Comparison of ENCODE assay signal across 3 cellular contexts in genomic region chr5:96615223-96615622, GRCh38.
TF ChIP-seq lines count a peak whose summit lies in the region.

No MANE protein-coding gene starts in this region.

TF ChIP-seq in SK-N-SH treated with all-trans-retinoic acid at 6 μM for 48 hours, 23 proteins besides CTCF, POLR2A, EP300 and RAD21:
- TF ChIP-seq ISL1 (CRISPR knock-in tag; IDR thresholded peaks at IDR 0.05), result no peak
- no peak for TF ChIP-seq ZNF8 (CRISPR knock-in tag; IDR thresholded peaks at IDR 0.05)
- no peak for TF ChIP-seq ZNF70 (CRISPR knock-in tag; IDR thresholded peaks at IDR 0.05)
- TF ChIP-seq, protein P1, sequence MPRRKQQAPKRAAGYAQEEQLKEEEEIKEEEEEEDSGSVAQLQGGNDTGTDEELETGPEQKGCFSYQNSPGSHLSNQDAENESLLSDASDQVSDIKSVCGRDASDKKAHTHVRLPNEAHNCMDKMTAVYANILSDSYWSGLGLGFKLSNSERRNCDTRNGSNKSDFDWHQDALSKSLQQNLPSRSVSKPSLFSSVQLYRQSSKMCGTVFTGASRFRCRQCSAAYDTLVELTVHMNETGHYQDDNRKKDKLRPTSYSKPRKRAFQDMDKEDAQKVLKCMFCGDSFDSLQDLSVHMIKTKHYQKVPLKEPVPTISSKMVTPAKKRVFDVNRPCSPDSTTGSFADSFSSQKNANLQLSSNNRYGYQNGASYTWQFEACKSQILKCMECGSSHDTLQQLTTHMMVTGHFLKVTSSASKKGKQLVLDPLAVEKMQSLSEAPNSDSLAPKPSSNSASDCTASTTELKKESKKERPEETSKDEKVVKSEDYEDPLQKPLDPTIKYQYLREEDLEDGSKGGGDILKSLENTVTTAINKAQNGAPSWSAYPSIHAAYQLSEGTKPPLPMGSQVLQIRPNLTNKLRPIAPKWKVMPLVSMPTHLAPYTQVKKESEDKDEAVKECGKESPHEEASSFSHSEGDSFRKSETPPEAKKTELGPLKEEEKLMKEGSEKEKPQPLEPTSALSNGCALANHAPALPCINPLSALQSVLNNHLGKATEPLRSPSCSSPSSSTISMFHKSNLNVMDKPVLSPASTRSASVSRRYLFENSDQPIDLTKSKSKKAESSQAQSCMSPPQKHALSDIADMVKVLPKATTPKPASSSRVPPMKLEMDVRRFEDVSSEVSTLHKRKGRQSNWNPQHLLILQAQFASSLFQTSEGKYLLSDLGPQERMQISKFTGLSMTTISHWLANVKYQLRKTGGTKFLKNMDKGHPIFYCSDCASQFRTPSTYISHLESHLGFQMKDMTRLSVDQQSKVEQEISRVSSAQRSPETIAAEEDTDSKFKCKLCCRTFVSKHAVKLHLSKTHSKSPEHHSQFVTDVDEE (CRISPR knock-in tag; IDR thresholded peaks at IDR 0.05), result no peak
- no peak for TF ChIP-seq GLIS3 (CRISPR knock-in tag; IDR thresholded peaks at IDR 0.05)
- no peak for TF ChIP-seq TCF4 (CRISPR knock-in tag; IDR thresholded peaks at IDR 0.05; ENCODE audit: borderline replicate concordance)
- TF ChIP-seq SNAI2 (CRISPR knock-in tag; IDR thresholded peaks at IDR 0.05), result no peak
- no peak for TF ChIP-seq ZFP3 (CRISPR knock-in tag; IDR thresholded peaks at IDR 0.05)
- no peak for TF ChIP-seq RARB (CRISPR knock-in tag; IDR thresholded peaks at IDR 0.05)
- TF ChIP-seq CSDC2 (CRISPR knock-in tag; IDR thresholded peaks at IDR 0.05), result no peak
- no peak for TF ChIP-seq OSR1 (CRISPR knock-in tag; IDR thresholded peaks at IDR 0.05)

TF ChIP-seq in SK-N-SH, 30 proteins besides CTCF, POLR2A, EP300 and RAD21:
- TF ChIP-seq CHD2 (IDR thresholded peaks at IDR 0.05; ENCODE audit: low read length, partially characterized antibody), result no peak
- TF ChIP-seq GABPA (IDR thresholded peaks at IDR 0.05; ENCODE audit: low read depth), result no peak
- TF ChIP-seq POLR2AphosphoS5 (IDR thresholded peaks at IDR 0.05; ENCODE audit: low read depth, low read length), result no peak
- TF ChIP-seq JUND (IDR thresholded peaks at IDR 0.05), result no peak
- TF ChIP-seq SMC3 (IDR thresholded peaks at IDR 0.05; ENCODE audit: low read depth, low read length), result no peak
- TF ChIP-seq NRF1 (IDR thresholded peaks at IDR 0.05; ENCODE audit: low read depth, low read length), result no peak
- no peak for TF ChIP-seq GATA2 (CRISPR knock-in tag; IDR thresholded peaks at IDR 0.05)
- TF ChIP-seq SIN3A (IDR thresholded peaks at IDR 0.05; ENCODE audit: borderline replicate concordance, low read depth, low read length), result no peak
- no peak for TF ChIP-seq EZH2phosphoT487 (IDR thresholded peaks at IDR 0.05; ENCODE audit: borderline replicate concordance, low read depth)
- no peak for TF ChIP-seq TAF1 (IDR thresholded peaks at IDR 0.05; ENCODE audit: borderline replicate concordance, low read depth, low read length)
- no peak for TF ChIP-seq RFX5 (IDR thresholded peaks at IDR 0.05; ENCODE audit: low read length)

TF ChIP-seq in GM23338, 12 proteins besides CTCF, POLR2A, EP300 and RAD21:
- TF ChIP-seq POLR2AphosphoS5 (IDR thresholded peaks at IDR 0.05; ENCODE audit: low read depth), result no peak
